20 cellular contexts compared by ENCODE assay signal in the genomic region with DNA sequence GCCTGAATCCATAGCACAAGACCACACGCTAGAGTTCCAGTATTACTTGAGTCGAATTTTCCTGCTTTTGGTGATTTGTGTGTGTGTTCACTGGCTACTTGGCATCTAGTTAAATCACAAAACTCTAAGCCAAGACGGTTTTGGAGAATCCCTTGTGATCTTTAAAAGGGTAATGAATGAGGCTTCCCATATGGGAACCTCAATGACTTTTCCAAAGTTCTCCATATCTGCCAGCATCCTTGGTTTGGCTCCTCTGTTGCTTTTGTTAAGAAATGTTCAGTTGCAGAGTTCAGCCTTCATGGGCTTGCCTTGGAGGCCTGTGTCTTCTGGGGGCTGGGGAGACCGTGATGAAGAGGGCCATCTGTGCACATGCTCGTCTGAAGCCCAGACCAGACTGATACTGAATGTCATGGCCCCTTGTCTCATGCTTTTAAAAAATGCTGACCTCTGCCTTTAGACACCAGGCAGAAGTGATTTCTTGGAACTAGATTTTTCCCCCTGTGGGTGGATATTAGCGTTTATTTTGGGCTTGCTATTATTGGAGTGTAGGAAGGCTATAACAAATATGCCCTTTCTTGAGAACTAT.
A peak's percentile ranks its signal among the peaks of the same experiment; 100 is the strongest.
DNase-seq lines count a peak whose midpoint lies in the region; ATAC-seq, FAIRE-seq and TF ChIP-seq lines count a peak whose summit lies in the region.
"Had no signal": no experiment of that assay in that cellular context is flagged by ENCODE, and none has a peak within 500 bp of the region (broad histone marks: within the 10 kb centered on the region; RNA-seq: fewer than 3 reads in every experiment).

No MANE protein-coding gene starts in this region.

- H3K27me3 Mint-ChIP-seq in type B pancreatic cell = no peaks in the 10 kb centered on the region
- peaks cover 12 to 20% of the 10 kb centered on the region in 2 donors for H3K27me3 Mint-ChIP-seq in T-cell

- no peaks in the 10 kb centered on the region for H3K9me3 ChIP-seq in GM23248 (ENCODE audit: low read depth)
- H3K9me3 ChIP-seq in left lung = no peaks in the 10 kb centered on the region
- no peaks in the 10 kb centered on the region for H3K9me3 ChIP-seq in pancreas
- H3K9me3 ChIP-seq: spleen, suprapubic skin had no signal

- H3K9ac ChIP-seq in GM23248 = no peak overlapping the region

- H3K4me3 Mint-ChIP-seq in type B pancreatic cell (no peak overlapping the region), T-cell (no peak overlapping the region)
- H3K4me3 Mint-ChIP-seq: activated naive CD8-positive, alpha-beta T cell treated with anti-CD3 and anti-CD28 coated beads, Interleukin-2, amount 10 ng/mL, durations not matched to agents 7 days and 5 days; activated T-helper 1 cell treated with anti-CD3 and anti-CD28 coated beads, Interleukin-12 subunit alpha, Interleukin-12 subunit beta, Interleukin-2, Interleukin-4 antibody, amounts not matched to agents 30 ng/mL and 10 ng/mL and 1 ng/mL, durations not matched to agents 14 hours and 24 hours and 36 hours had no signal

- peaks cover 18% of the 10 kb centered on the region for H3K4me1 Mint-ChIP-seq in type B pancreatic cell (ENCODE audit: unreplicated experiment)
- H3K4me1 Mint-ChIP-seq in T-cell = no peaks in the 10 kb centered on the region
- H3K4me1 Mint-ChIP-seq: activated naive CD8-positive, alpha-beta T cell treated with anti-CD3 and anti-CD28 coated beads, Interleukin-2, amount 10 ng/mL, durations not matched to agents 7 days and 5 days had no signal

- H3K9me2 ChIP-seq in GM23248 (ENCODE audit: insufficient read depth) = no peaks in the 10 kb centered on the region

- peaks cover 17% of the 10 kb centered on the region for H3K36me3 Mint-ChIP-seq in type B pancreatic cell
- no peaks in the 10 kb centered on the region for H3K36me3 Mint-ChIP-seq in T-cell
- H3K36me3 Mint-ChIP-seq: activated naive CD8-positive, alpha-beta T cell treated with anti-CD3 and anti-CD28 coated beads, Interleukin-2, amount 10 ng/mL, durations not matched to agents 7 days and 5 days had no signal

- TF ChIP-seq CTCF in coronary artery (IDR thresholded peaks at IDR 0.05) (no peak), left lung (IDR thresholded peaks at IDR 0.05) (no peak), pancreas (IDR thresholded peaks at IDR 0.05) (no peak), type B pancreatic cell (conservative IDR thresholded peaks at IDR 0.05) (no peak)

- H3K4me3 ChIP-seq in GM23248 (no peak overlapping the region), coronary artery (no peak overlapping the region), left lung (no peak overlapping the region), pancreas (no peak overlapping the region)
- H3K4me3 ChIP-seq: cardiac muscle cell, spleen, suprapubic skin had no signal

- H3K27me3 ChIP-seq in GM23248 (replicated peaks; ENCODE audit: insufficient read depth) (no peaks in the 10 kb centered on the region), left lung (no peaks in the 10 kb centered on the region), pancreas (no peaks in the 10 kb centered on the region)
- H3K27me3 ChIP-seq: cardiac muscle cell, spleen, suprapubic skin had no signal

- H2AFZ ChIP-seq in GM23248 = no peak overlapping the region

- H3K79me2 ChIP-seq in GM23248 (ENCODE audit: insufficient read depth) = peaks cover 85% of the 10 kb centered on the region

- ATAC-seq in left lung (peak; percentile 68), pancreas (peak in 3 of 4 donors; percentile 42 to 62 (median 55)), T-cell (replicated peaks in 1 of 4) (no peak)

- intact Hi-C loops in left lung (cut with DNase I) (no loop called here), pancreas (cut with DNase I) (no loop called here)

- peaks cover 71% of the 10 kb centered on the region for H3F3A ChIP-seq in GM23248 (ENCODE audit: insufficient read depth)

- no peaks in the 10 kb centered on the region for H4K20me1 ChIP-seq in GM23248 (ENCODE audit: insufficient read depth)

- no peak for DNase-seq in GM23248
- DNase-seq in coronary artery (ENCODE audit: low spot score) = no peak
- peak in 1 of 2 donors; percentile 56 for DNase-seq in left lung
- no peak for DNase-seq in pancreas
- DNase-seq in dedifferentiated amniotic fluid mesenchymal stem cell (ENCODE audit: extremely low spot score) = no peak
- DNase-seq in type B pancreatic cell (ENCODE audit: extremely low spot score, unreplicated experiment) = no peak
- DNase-seq in T-cell = no peak
- DNase-seq in SHP77 treated with DMSO at 0.1 percent for 48 hours (lab: John Stamatoyannopoulos, UW) = no peak
- DNase-seq: activated naive CD8-positive, alpha-beta T cell treated with anti-CD3 and anti-CD28 coated beads, Interleukin-2, amount 10 ng/mL, durations not matched to agents 7 days and 5 days; DMS 273 treated with DMSO at 0.1 percent for 48 hours; islet precursor cell; NCI-H1092; NCI-H2107; NCI-H526; spleen had no signal

- H3K27ac Mint-ChIP-seq in type B pancreatic cell (no peak overlapping the region), T-cell (no peak overlapping the region)
- H3K27ac Mint-ChIP-seq: activated naive CD8-positive, alpha-beta T cell treated with anti-CD3 and anti-CD28 coated beads, Interleukin-2, amount 10 ng/mL, durations not matched to agents 7 days and 5 days; activated T-helper 1 cell treated with anti-CD3 and anti-CD28 coated beads, Interleukin-12 subunit alpha, Interleukin-12 subunit beta, Interleukin-2, Interleukin-4 antibody, amounts not matched to agents 30 ng/mL and 10 ng/mL and 1 ng/mL, durations not matched to agents 14 hours and 24 hours and 36 hours had no signal

- CTCF ChIA-PET in T-cell (lab: Charles Lee) = no interaction called here

- no peak for FAIRE-seq in pancreas (lab: Jason Lieb, UNC)
- FAIRE-seq: GM12891 had no signal

- H3K4me2 ChIP-seq in GM23248 (ENCODE audit: unreplicated experiment) = no peak overlapping the region

- H3K9me3 Mint-ChIP-seq in type B pancreatic cell (no peaks in the 10 kb centered on the region), T-cell (peaks cover 0 to 4% (median 0%) of the 10 kb centered on the region in 3 donors)
- H3K9me3 Mint-ChIP-seq: activated naive CD8-positive, alpha-beta T cell treated with anti-CD3 and anti-CD28 coated beads, Interleukin-2, amount 10 ng/mL, durations not matched to agents 7 days and 5 days; activated T-helper 1 cell treated with anti-CD3 and anti-CD28 coated beads, Interleukin-12 subunit alpha, Interleukin-12 subunit beta, Interleukin-2, Interleukin-4 antibody, amounts not matched to agents 30 ng/mL and 10 ng/mL and 1 ng/mL, durations not matched to agents 14 hours and 24 hours and 36 hours had no signal

- 0 out of 2 replicates have a peak overlapping the region, but pooled peaks have one; percentile 6 for H3K27ac ChIP-seq in GM23248
- peak overlapping the region; percentile 4 to 65 for H3K27ac ChIP-seq in coronary artery
- H3K27ac ChIP-seq in left lung = no peak overlapping the region
- H3K27ac ChIP-seq in pancreas = no peak overlapping the region
- H3K27ac ChIP-seq: C4-2B, cardiac muscle cell, suprapubic skin had no signal

- POLR2A ChIA-PET in T-cell (lab: Charles Lee) = no interaction called here

- peaks cover 69% of the 10 kb centered on the region for H3K4me1 ChIP-seq in GM23248 (ENCODE audit: insufficient read depth)
- no peaks in the 10 kb centered on the region for H3K4me1 ChIP-seq in left lung
- no peaks in the 10 kb centered on the region for H3K4me1 ChIP-seq in pancreas

- H3K36me3 ChIP-seq in GM23248 (ENCODE audit: low read depth) = no peaks in the 10 kb centered on the region
- no peaks in the 10 kb centered on the region for H3K36me3 ChIP-seq in left lung
- no peaks in the 10 kb centered on the region for H3K36me3 ChIP-seq in pancreas
- H3K36me3 ChIP-seq: cardiac muscle cell, spleen, suprapubic skin had no signal

- in situ Hi-C loops in GM23248 (cut with MboI) = no loop called here

- 39 to 40% methylated on average over 6 of the region's 6 CpGs for WGBS in GM23248 (ENCODE audit: low coverage in 1 of 2, low lambda C conversion rate in 2 of 2, missing lambda C conversion rate in 2 of 2), 2 experiments
- WGBS in pancreas, 2 donors = 79 to 85% methylated on average over 6 of the region's 6 CpGs

Comparison
In these comparisons a context has a peak if more than half of its experiments do, and no peak if none do; other contexts are left out.
1. H3K27ac ChIP-seq: peak in GM23248 (single experiment) and coronary artery (2 of 2); none in left lung (0 of 2) and pancreas (0 of 4).
2. ATAC-seq: peak in left lung (single experiment) and pancreas (3 of 4); none in T-cell (0 of 4).